11 cellular contexts compared by ENCODE assay signal in genomic region chr7:80722596-80723141, GRCh38.
A peak's percentile ranks its signal among the peaks of the same experiment; 100 is the strongest.
DNase-seq lines count a peak whose midpoint lies in the region; ATAC-seq and TF ChIP-seq lines count a peak whose summit lies in the region.
"Had no signal": no experiment of that assay in that cellular context is flagged by ENCODE, and none has a peak within 500 bp of the region (broad histone marks: within the 10 kb centered on the region; RNA-seq: fewer than 3 reads in every experiment).

No MANE protein-coding gene starts in this region.

- no peak overlapping the region for H2AFZ ChIP-seq in ACC112 (ENCODE audit: low read length, unreplicated experiment)
- H2AFZ ChIP-seq: parathyroid adenoma had no signal

- H3K79me2 ChIP-seq in ACC112 (ENCODE audit: control insufficient read depth, insufficient read depth, low read length, unreplicated experiment) = no peaks in the 10 kb centered on the region
- H3K79me2 ChIP-seq: parathyroid adenoma had no signal

- H3K4me1 ChIP-seq in ACC112 (ENCODE audit: control insufficient read depth, insufficient read depth, low read length, unreplicated experiment) (peaks cover 53% of the 10 kb centered on the region), ectodermal cell (ENCODE audit: control insufficient read depth, insufficient read depth, low read length) (peaks cover 38% of the 10 kb centered on the region), mucosa of descending colon (ENCODE audit: low read depth) (no peaks in the 10 kb centered on the region)
- H3K4me1 ChIP-seq: parathyroid adenoma had no signal

- DNase-seq in NCI-H460 (ENCODE audit: extremely low read depth, low read depth) (peak; percentile 97), mucosa of descending colon (no peak), OCI-M2 (lab: John Stamatoyannopoulos, UW; ENCODE audit: unreplicated experiment) (no peak), NCI-H2196 treated with DMSO at 0.1 percent for 48 hours (lab: John Stamatoyannopoulos, UW; ENCODE audit: unreplicated experiment) (no peak)
- DNase-seq in activated T-cell treated with anti-CD3 and anti-CD28 coated beads, Interleukin-2, amount 50 U/mL, for 72 hours = no peak

- H3K9me3 Mint-ChIP-seq in activated T-cell treated with anti-CD3 and anti-CD28 coated beads, Interleukin-2, amount 50 U/mL, for 72 hours = no peaks in the 10 kb centered on the region

- H3K36me3 Mint-ChIP-seq in activated T-cell treated with anti-CD3 and anti-CD28 coated beads, Interleukin-2, amount 50 U/mL, for 72 hours (ENCODE audit: insufficient read depth in 2 of 2) = no peaks in the 10 kb centered on the region

- no peak overlapping the region for H3K27ac Mint-ChIP-seq in activated T-cell treated with anti-CD3 and anti-CD28 coated beads, Interleukin-2, amount 50 U/mL, for 72 hours

- WGBS in ectodermal cell, 2 experiments = 32 to 35% methylated on average over 2 to 3 of the region's 3 CpGs

- TF ChIP-seq CTCF in mucosa of descending colon (IDR thresholded peaks at IDR 0.05) = no peak

- ATAC-seq in mucosa of descending colon (peak; percentile 64), HG03139 (IDR thresholded peaks at IDR 0.05; ENCODE audit: unreplicated experiment) (no peak)
- no peak for ATAC-seq in activated T-cell treated with anti-CD3 and anti-CD28 coated beads, Interleukin-2, amount 50 U/mL, for 72 hours (replicated peaks in 1 of 2)

- H3K4me3 Mint-ChIP-seq in activated T-cell treated with anti-CD3 and anti-CD28 coated beads, Interleukin-2, amount 50 U/mL, for 72 hours = no peak overlapping the region

- intact Hi-C loops in mucosa of descending colon (cut with DNase I, micrococcal nuclease) = no loop called here

- H3K27me3 Mint-ChIP-seq in activated T-cell treated with anti-CD3 and anti-CD28 coated beads, Interleukin-2, amount 50 U/mL, for 72 hours (ENCODE audit: low read depth) = no peaks in the 10 kb centered on the region

- no peaks in the 10 kb centered on the region for H3K36me3 ChIP-seq in ACC112 (ENCODE audit: insufficient read depth, low read length)
- no peaks in the 10 kb centered on the region for H3K36me3 ChIP-seq in ectodermal cell (ENCODE audit: control insufficient read depth, insufficient read depth, low read length)
- H3K36me3 ChIP-seq in mucosa of descending colon (ENCODE audit: low read depth) = no peaks in the 10 kb centered on the region

- H3K27ac ChIP-seq in ACC112 (ENCODE audit: low read depth, low read length) (peak overlapping the region; percentile 99), ectodermal cell (ENCODE audit: insufficient read depth, low read depth, low read length, poor library complexity, severe bottlenecking) (peak overlapping the region; percentile 72)
- H3K27ac ChIP-seq: C4-2B, HL-60, parathyroid adenoma had no signal

- no peaks in the 10 kb centered on the region for H3K4me1 Mint-ChIP-seq in activated T-cell treated with anti-CD3 and anti-CD28 coated beads, Interleukin-2, amount 50 U/mL, for 72 hours (ENCODE audit: low read depth)

- H3K4me3 ChIP-seq in ACC112 (ENCODE audit: low read depth, low read length) (peak overlapping the region; percentile 51), ectodermal cell (ENCODE audit: insufficient read depth, low read depth, low read length) (no peak overlapping the region), mucosa of descending colon (no peak overlapping the region)

- H3K27me3 ChIP-seq in ACC112 (ENCODE audit: insufficient read depth, low read length) (no peaks in the 10 kb centered on the region), ectodermal cell (ENCODE audit: control insufficient read depth, insufficient read depth, low read length, poor library complexity, severe bottlenecking) (no peaks in the 10 kb centered on the region)

- H3K9me3 ChIP-seq in ectodermal cell (ENCODE audit: control insufficient read depth, low read length) = no peaks in the 10 kb centered on the region
- no peaks in the 10 kb centered on the region for H3K9me3 ChIP-seq in mucosa of descending colon
